Comparison of ENCODE assay signal across 10 cellular contexts in the genomic region with DNA sequence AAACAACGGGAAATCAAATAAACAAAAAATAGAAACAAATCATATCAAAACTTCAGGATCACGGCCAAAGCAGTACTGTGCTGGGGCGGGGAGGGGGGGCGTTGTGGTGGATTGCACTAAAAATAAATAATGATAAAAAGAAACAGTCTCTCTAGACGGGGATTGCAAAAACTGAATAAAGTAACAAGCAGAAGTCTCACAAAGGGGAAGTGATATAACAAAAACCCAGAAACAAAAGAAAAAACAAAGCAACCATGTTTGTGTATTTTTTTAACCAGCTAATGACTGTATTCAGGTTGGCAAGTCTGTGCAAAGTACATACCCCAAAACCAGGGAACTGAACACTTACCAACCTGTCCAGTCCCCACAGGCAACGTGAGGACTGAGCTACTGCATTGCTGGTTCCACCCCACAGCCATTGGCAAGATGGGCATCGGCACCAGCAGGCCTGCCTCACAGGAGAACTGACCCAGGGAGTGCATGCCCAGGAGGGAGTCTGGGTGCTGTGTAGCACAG. TPM values are rescaled to one million over a fixed set of nuclear protein-coding genes. Genes with fewer than 3 reads are reported as not detected.
A peak's percentile ranks its signal among the peaks of the same experiment; 100 is the strongest.
DNase-seq lines count a peak whose midpoint lies in the region; ATAC-seq, FAIRE-seq and TF ChIP-seq lines count a peak whose summit lies in the region.
"Had no signal": no experiment of that assay in that cellular context is flagged by ENCODE, and none has a peak within 500 bp of the region (broad histone marks: within the 10 kb centered on the region; RNA-seq: fewer than 3 reads in every experiment).

No MANE protein-coding gene starts in this region.

- peaks cover 80% of the 10 kb centered on the region for H3K4me1 Mint-ChIP-seq in activated CD4-positive, alpha-beta T cell treated with anti-CD3 and anti-CD28 coated beads for 36 hours
- peaks cover 35% of the 10 kb centered on the region for H3K4me1 Mint-ChIP-seq in activated CD4-positive, alpha-beta T cell treated with anti-CD3 and anti-CD28 coated beads, Interleukin-2, amount 10 ng/mL, durations not matched to agents 24 days and 14 days
- H3K4me1 Mint-ChIP-seq in central memory CD8-positive, alpha-beta T cell, result peaks cover 88% of the 10 kb centered on the region
- H3K4me1 Mint-ChIP-seq in memory B cell (peaks cover 70% of the 10 kb centered on the region), type B pancreatic cell (ENCODE audit: unreplicated experiment) (peaks cover 44% of the 10 kb centered on the region)

- no peaks in the 10 kb centered on the region for H3K27me3 Mint-ChIP-seq in activated CD4-positive, alpha-beta T cell treated with anti-CD3 and anti-CD28 coated beads for 36 hours
- H3K27me3 Mint-ChIP-seq in activated CD4-positive, alpha-beta T cell treated with anti-CD3 and anti-CD28 coated beads, Interleukin-2, amount 10 ng/mL, durations not matched to agents 24 days and 14 days, result no peaks in the 10 kb centered on the region
- no peaks in the 10 kb centered on the region for H3K27me3 Mint-ChIP-seq in central memory CD8-positive, alpha-beta T cell
- H3K27me3 Mint-ChIP-seq in memory B cell (no peaks in the 10 kb centered on the region), type B pancreatic cell (no peaks in the 10 kb centered on the region)

- FAIRE-seq in GM19239 (lab: Jason Lieb, UNC), result no peak

- no peak for ATAC-seq in activated CD4-positive, alpha-beta T cell treated with anti-CD3 and anti-CD28 coated beads for 36 hours
- no peak for ATAC-seq in central memory CD8-positive, alpha-beta T cell (replicated peaks; ENCODE audit: extremely low read depth, poor library complexity, severe bottlenecking)
- ATAC-seq in memory B cell (ENCODE audit: low read depth) (peak; percentile 70), GM18505 (IDR thresholded peaks at IDR 0.05; ENCODE audit: unreplicated experiment) (no peak), GM19455 (IDR thresholded peaks at IDR 0.05; ENCODE audit: unreplicated experiment) (no peak)

- H3K4me3 Mint-ChIP-seq in activated CD4-positive, alpha-beta T cell treated with anti-CD3 and anti-CD28 coated beads for 36 hours, result no peak overlapping the region
- H3K4me3 Mint-ChIP-seq in activated CD4-positive, alpha-beta T cell treated with anti-CD3 and anti-CD28 coated beads, Interleukin-2, amount 10 ng/mL, durations not matched to agents 24 days and 14 days, result no peak overlapping the region
- H3K4me3 Mint-ChIP-seq in central memory CD8-positive, alpha-beta T cell, result no peak overlapping the region
- H3K4me3 Mint-ChIP-seq in memory B cell (peak overlapping the region; percentile 44), type B pancreatic cell (no peak overlapping the region)

- intact Hi-C loops in activated CD4-positive, alpha-beta T cell treated with anti-CD3 and anti-CD28 coated beads for 36 hours (cut with DNase I, micrococcal nuclease), result no loop called here
- intact Hi-C loops in activated CD4-positive, alpha-beta T cell treated with anti-CD3 and anti-CD28 coated beads, Interleukin-2, amount 10 ng/mL, durations not matched to agents 24 days and 14 days (cut with micrococcal nuclease), result no loop called here

- H3K9me3 Mint-ChIP-seq in activated CD4-positive, alpha-beta T cell treated with anti-CD3 and anti-CD28 coated beads for 36 hours (ENCODE audit: low read depth), result no peaks in the 10 kb centered on the region
- no peaks in the 10 kb centered on the region for H3K9me3 Mint-ChIP-seq in activated CD4-positive, alpha-beta T cell treated with anti-CD3 and anti-CD28 coated beads, Interleukin-2, amount 10 ng/mL, durations not matched to agents 24 days and 14 days
- no peaks in the 10 kb centered on the region for H3K9me3 Mint-ChIP-seq in central memory CD8-positive, alpha-beta T cell
- H3K9me3 Mint-ChIP-seq in memory B cell, result no peaks in the 10 kb centered on the region
- H3K9me3 Mint-ChIP-seq in type B pancreatic cell, result no peaks in the 10 kb centered on the region

- no peak for TF ChIP-seq POLR2A in GM18505 (IDR thresholded peaks at IDR 0.05; ENCODE audit: borderline replicate concordance, extremely low read depth, insufficient read depth, insufficient read length)

- H3K27ac Mint-ChIP-seq in activated CD4-positive, alpha-beta T cell treated with anti-CD3 and anti-CD28 coated beads for 36 hours, result peak overlapping the region; percentile 63
- no peak overlapping the region for H3K27ac Mint-ChIP-seq in activated CD4-positive, alpha-beta T cell treated with anti-CD3 and anti-CD28 coated beads, Interleukin-2, amount 10 ng/mL, durations not matched to agents 24 days and 14 days
- peak overlapping the region; percentile 38 for H3K27ac Mint-ChIP-seq in central memory CD8-positive, alpha-beta T cell (ENCODE audit: low read depth)
- peak overlapping the region; percentile 65 for H3K27ac Mint-ChIP-seq in memory B cell
- peak overlapping the region; percentile 31 for H3K27ac Mint-ChIP-seq in type B pancreatic cell

- no peaks in the 10 kb centered on the region for H3K36me3 Mint-ChIP-seq in activated CD4-positive, alpha-beta T cell treated with anti-CD3 and anti-CD28 coated beads for 36 hours (ENCODE audit: low read depth)
- no peaks in the 10 kb centered on the region for H3K36me3 Mint-ChIP-seq in activated CD4-positive, alpha-beta T cell treated with anti-CD3 and anti-CD28 coated beads, Interleukin-2, amount 10 ng/mL, durations not matched to agents 24 days and 14 days (ENCODE audit: low read depth)
- H3K36me3 Mint-ChIP-seq in central memory CD8-positive, alpha-beta T cell (ENCODE audit: insufficient read depth), result peaks cover 3% of the 10 kb centered on the region
- H3K36me3 Mint-ChIP-seq in memory B cell (no peaks in the 10 kb centered on the region), type B pancreatic cell (peaks cover 9% of the 10 kb centered on the region)

- CTCF ChIA-PET in activated CD4-positive, alpha-beta T cell treated with anti-CD3 and anti-CD28 coated beads for 36 hours (lab: Charles Lee), result interaction anchor here (0.5 to 0.7 kb wide), 2 partner anchors 88 to 485 kb away, joined by 3 read pairs; no protein-coding TSS in a partner anchor

- DNase-seq in activated CD4-positive, alpha-beta T cell treated with anti-CD3 and anti-CD28 coated beads for 36 hours, result no peak
- no peak for DNase-seq in activated CD4-positive, alpha-beta T cell treated with anti-CD3 and anti-CD28 coated beads, Interleukin-2, amount 10 ng/mL, durations not matched to agents 24 days and 14 days
- DNase-seq in central memory CD8-positive, alpha-beta T cell (ENCODE audit: low spot score in 2 of 2), result no peak
- DNase-seq in memory B cell (ENCODE audit: low spot score in 2 of 2) (no peak), type B pancreatic cell (ENCODE audit: extremely low spot score, unreplicated experiment) (no peak), GM19239 (ENCODE audit: insufficient read length, low spot score) (no peak)
- DNase-seq: amniotic stem cell, T-helper 2 cell had no signal

- no peak for TF ChIP-seq CTCF in type B pancreatic cell (conservative IDR thresholded peaks at IDR 0.05)

- POLR2A ChIA-PET in activated CD4-positive, alpha-beta T cell treated with anti-CD3 and anti-CD28 coated beads for 36 hours (lab: Charles Lee), result no interaction called here

RNA-seq across cellular contexts. Expression of gene BICD2, which starts 24.1 kb away (rescaled TPM):
- total RNA-seq in activated CD4-positive, alpha-beta T cell treated with anti-CD3 and anti-CD28 coated beads for 36 hours, result 10 to 100 TPM; 13.3 to 14.2 TPM
- 25.8 and 26.2 TPM in 2 replicates for total RNA-seq in activated CD4-positive, alpha-beta T cell treated with anti-CD3 and anti-CD28 coated beads, Interleukin-2, amount 10 ng/mL, durations not matched to agents 24 days and 14 days
- 26.8 and 28.6 TPM in 2 replicates for total RNA-seq in type B pancreatic cell (ENCODE audit: low replicate concordance)
